In genomic region chrX:13646154-13646549, GRCh38 we compare ENCODE assay signal across 9 cellular contexts. TPM values are rescaled to one million over a fixed set of nuclear protein-coding genes. Genes with fewer than 3 reads are reported as not detected.
DNase-seq lines count a peak whose midpoint lies in the region; ATAC-seq, FAIRE-seq and TF ChIP-seq lines count a peak whose summit lies in the region.
"Had no signal": no experiment of that assay in that cellular context is flagged by ENCODE, and none has a peak within 500 bp of the region (broad histone marks: within the 10 kb centered on the region; RNA-seq: fewer than 3 reads in every experiment).

No MANE protein-coding gene starts in this region.

- H3K9ac ChIP-seq in OCI-LY1 (ENCODE audit: low read length), result no peak overlapping the region
- H3K9ac ChIP-seq in astrocyte (ENCODE audit: low read length), result no peak overlapping the region

- H3K4me2 ChIP-seq in OCI-LY1 (ENCODE audit: low read length), result no peak overlapping the region
- no peak overlapping the region for H3K4me2 ChIP-seq in astrocyte (ENCODE audit: low read length)

- H4K20me1 ChIP-seq in OCI-LY1 (ENCODE audit: insufficient read depth, low read length) (no peaks in the 10 kb centered on the region), astrocyte (ENCODE audit: insufficient read depth, low read length) (no peaks in the 10 kb centered on the region)

- no peaks in the 10 kb centered on the region for H3K4me1 ChIP-seq in OCI-LY1 (ENCODE audit: insufficient read depth, low read length, severe bottlenecking)
- no peaks in the 10 kb centered on the region for H3K4me1 ChIP-seq in astrocyte (ENCODE audit: insufficient read depth, low read length)

- TF ChIP-seq CTCF in HFF-Myc (IDR thresholded peaks at IDR 0.05; ENCODE audit: low read depth, low read length, missing control alignments) (peak; percentile 68), OCI-LY1 (IDR thresholded peaks at IDR 0.05; ENCODE audit: low read length) (peak; percentile 58), astrocyte (IDR thresholded peaks at IDR 0.05; ENCODE audit: insufficient read depth, low read depth, low read length) (peak; percentile 50)

- H3K9me3 ChIP-seq in OCI-LY1 (ENCODE audit: low read length), result no peaks in the 10 kb centered on the region
- no peaks in the 10 kb centered on the region for H3K9me3 ChIP-seq in astrocyte (ENCODE audit: insufficient read depth, low read depth, low read length)

- no peak overlapping the region for H3K4me3 Mint-ChIP-seq in astrocyte (ENCODE audit: unreplicated experiment)
- H3K4me3 Mint-ChIP-seq: T-cell had no signal

- ATAC-seq in GM18511 (IDR thresholded peaks at IDR 0.05; ENCODE audit: unreplicated experiment), result no peak

- no peaks in the 10 kb centered on the region for H3K9me3 Mint-ChIP-seq in astrocyte (ENCODE audit: unreplicated experiment)
- H3K9me3 Mint-ChIP-seq: T-cell had no signal

- H3K27ac ChIP-seq in OCI-LY1 (ENCODE audit: low read depth, low read length, poor library complexity, severe bottlenecking) (no peak overlapping the region), astrocyte (ENCODE audit: low read depth, low read length) (no peak overlapping the region)

- peak; percentile 54 for DNase-seq in Caki2 (ENCODE audit: low read depth)
- peak; percentile 30 for DNase-seq in HFF-Myc (ENCODE audit: extremely low read depth, low read depth)
- DNase-seq in astrocyte (ENCODE audit: low read depth), result peak; percentile 23
- peak in 32 of 51 donors; percentile 0 to 50 (median 14) for DNase-seq in hypothalamus (lab: John Stamatoyannopoulos, UW)
- DNase-seq in stimulated activated CD4-positive, alpha-beta T cell treated with anti-CD3 and anti-CD28 coated beads, Interleukin-12 subunit alpha, Interleukin-12 subunit beta, amount 100 ng/mL, for 4 hours, result peak; percentile 30
- no peak for DNase-seq in NK-92 (lab: John Stamatoyannopoulos, UW; ENCODE audit: unreplicated experiment)

- H2AFZ ChIP-seq in OCI-LY1 (ENCODE audit: low read length) (no peak overlapping the region), astrocyte (ENCODE audit: low read depth, low read length) (peak overlapping the region; percentile 26)

- H3K36me3 Mint-ChIP-seq in astrocyte (ENCODE audit: low read depth, unreplicated experiment), result no peaks in the 10 kb centered on the region
- H3K36me3 Mint-ChIP-seq: T-cell had no signal

- H3K9me2 ChIP-seq in OCI-LY1 (ENCODE audit: low read depth, low read length), result no peaks in the 10 kb centered on the region

- H3F3A ChIP-seq in OCI-LY1 (ENCODE audit: insufficient read depth, low read length), result no peaks in the 10 kb centered on the region

- peaks cover 15% of the 10 kb centered on the region for H3K4me1 Mint-ChIP-seq in astrocyte (ENCODE audit: low read depth, unreplicated experiment)

- no peak overlapping the region for H3K4me3 ChIP-seq in HFF-Myc (replicated peaks; ENCODE audit: low read depth, low read length)
- no peak overlapping the region for H3K4me3 ChIP-seq in OCI-LY1 (ENCODE audit: low read depth, low read length, poor library complexity, severe bottlenecking)
- no peak overlapping the region for H3K4me3 ChIP-seq in astrocyte (ENCODE audit: insufficient read depth, low read depth, low read length)

- H3K36me3 ChIP-seq in OCI-LY1 (ENCODE audit: insufficient read depth, low read length), result no peaks in the 10 kb centered on the region
- no peaks in the 10 kb centered on the region for H3K36me3 ChIP-seq in astrocyte (ENCODE audit: insufficient read depth, low read length)

- FAIRE-seq in astrocyte (lab: Jason Lieb, UNC), result no peak

- no peaks in the 10 kb centered on the region for H3K27me3 Mint-ChIP-seq in astrocyte (ENCODE audit: low read depth, unreplicated experiment)

- H3K27ac Mint-ChIP-seq in astrocyte (ENCODE audit: unreplicated experiment), result no peak overlapping the region
- H3K27ac Mint-ChIP-seq: T-cell had no signal

- in situ Hi-C loops in Caki2 (cut with HindIII; ENCODE audit: low pct_unique_long_range_greater_than_20kb, low sequenced_read_pairs), result no loop called here

- H3K27me3 ChIP-seq in OCI-LY1 (ENCODE audit: insufficient read depth, low read length) (no peaks in the 10 kb centered on the region), astrocyte (ENCODE audit: insufficient read depth, low read length) (no peaks in the 10 kb centered on the region)

- H3K79me2 ChIP-seq in OCI-LY1 (ENCODE audit: insufficient read depth, low read length) (no peaks in the 10 kb centered on the region), astrocyte (ENCODE audit: insufficient read depth, low read length) (no peaks in the 10 kb centered on the region)

RNA-seq across cellular contexts. Expression of gene TCEANC, which starts 6.8 kb away (rescaled TPM):
- 4.1 and 11.2 TPM in 2 replicates for total RNA-seq in Caki2 (2014; rRNA removed; shearing (Covaris generic); ENCODE audit: low replicate concordance)
- total RNA-seq in astrocyte, result 1.0 and 2.3 TPM in 2 replicates

RNA-seq across cellular contexts. Expression of gene RAB9A, which starts 42.8 kb away (rescaled TPM):
- 100 and 135 TPM in 2 replicates for total RNA-seq in Caki2 (2014; rRNA removed; shearing (Covaris generic); ENCODE audit: low replicate concordance)
- total RNA-seq in astrocyte, result 31.2 and 34.2 TPM in 2 replicates
